ENCODE assay signal across 8 cellular contexts in genomic region chr22:29799217-29799680, GRCh38. TPM values are rescaled to one million over a fixed set of nuclear protein-coding genes. Genes with fewer than 3 reads are reported as not detected.
DNase-seq lines count a peak whose midpoint lies in the region; ATAC-seq, FAIRE-seq and TF ChIP-seq lines count a peak whose summit lies in the region.

No MANE protein-coding gene starts in this region.

- no peak for TF ChIP-seq EP300 in esophagus muscularis mucosa (IDR thresholded peaks at IDR 0.05)

- H3K36me3 ChIP-seq in esophagus muscularis mucosa (peaks cover 37 to 100% (median 91%) of the 10 kb centered on the region in 4 donors), neutrophil (peaks cover 27% of the 10 kb centered on the region)

- peak; percentile 29 for FAIRE-seq in RCC 7860 (lab: Jason Lieb, UNC)

- ATAC-seq in HG02759 (IDR thresholded peaks at IDR 0.05; ENCODE audit: unreplicated experiment) (no peak), HG02642 (IDR thresholded peaks at IDR 0.05; ENCODE audit: poor library complexity, unreplicated experiment) (no peak), HG02571 (IDR thresholded peaks at IDR 0.05; ENCODE audit: unreplicated experiment) (no peak)

- H3K27me3 ChIP-seq in esophagus muscularis mucosa, result no peaks in the 10 kb centered on the region
- H3K27me3 ChIP-seq in neutrophil, result no peaks in the 10 kb centered on the region

- no peak for TF ChIP-seq POLR2A in esophagus muscularis mucosa (IDR thresholded peaks at IDR 0.05; ENCODE audit: low read depth)

- in situ Hi-C loops in G401 (cut with HindIII; ENCODE audit: low sequenced_read_pairs), result no loop called here

- H3K27me3 Mint-ChIP-seq in activated naive CD8-positive, alpha-beta T cell treated with anti-CD3 and anti-CD28 coated beads for 36 hours, result no peaks in the 10 kb centered on the region

- H3K27ac ChIP-seq in esophagus muscularis mucosa (replicated peaks in 1 of 4) (peak overlapping the region; percentile 59 to 69 (median 66)), neutrophil (peak overlapping the region; percentile 80)

- H3K4me3 ChIP-seq in esophagus muscularis mucosa (peak overlapping the region in 1 of 4 donors; percentile 18), neutrophil (ENCODE audit: low read depth in 1 of 2, low read length in 1 of 2) (peak overlapping the region; percentile 19 to 23)

- TF ChIP-seq CTCF in esophagus muscularis mucosa (IDR thresholded peaks at IDR 0.05), result no peak
- no peak for TF ChIP-seq CTCF in neutrophil (IDR thresholded peaks at IDR 0.05)

- H3K4me1 ChIP-seq in esophagus muscularis mucosa (peaks cover 17 to 23% (median 20%) of the 10 kb centered on the region in 4 donors), neutrophil (ENCODE audit: control insufficient read depth in 1 of 2, insufficient read depth in 1 of 2, low read depth in 1 of 2, low read length in 1 of 2) (peaks cover 18 to 21% of the 10 kb centered on the region in 2 experiments)

- H3K4me3 Mint-ChIP-seq in activated naive CD8-positive, alpha-beta T cell treated with anti-CD3 and anti-CD28 coated beads for 36 hours, result no peak overlapping the region

- DNase-seq in G401 (ENCODE audit: low spot score), result peak; percentile 35
- DNase-seq in RCC 7860 (ENCODE audit: low spot score), result peak; percentile 79
- DNase-seq in esophagus muscularis mucosa (ENCODE audit: extremely low spot score), result peak; percentile 96
- no peak for DNase-seq in activated naive CD8-positive, alpha-beta T cell treated with anti-CD3 and anti-CD28 coated beads for 36 hours

- H3K27ac Mint-ChIP-seq in activated naive CD8-positive, alpha-beta T cell treated with anti-CD3 and anti-CD28 coated beads for 36 hours, result no peak overlapping the region

- intact Hi-C loops in esophagus muscularis mucosa (cut with DNase I), result no loop called here

- WGBS in esophagus muscularis mucosa, result 60% methylated on average over 4 of the region's 8 CpGs

- peaks cover 6% of the 10 kb centered on the region for H3K4me1 Mint-ChIP-seq in activated naive CD8-positive, alpha-beta T cell treated with anti-CD3 and anti-CD28 coated beads for 36 hours

- H3K9me3 ChIP-seq in esophagus muscularis mucosa (no peaks in the 10 kb centered on the region), neutrophil (no peaks in the 10 kb centered on the region)

- peaks cover 6% of the 10 kb centered on the region for H3K36me3 Mint-ChIP-seq in activated naive CD8-positive, alpha-beta T cell treated with anti-CD3 and anti-CD28 coated beads for 36 hours

- H3K9me3 Mint-ChIP-seq in activated naive CD8-positive, alpha-beta T cell treated with anti-CD3 and anti-CD28 coated beads for 36 hours, result no peaks in the 10 kb centered on the region

RNA-seq across cellular contexts. Expression of gene UQCR10, which starts 32.1 kb away (rescaled TPM):
- total RNA-seq in G401 (2014; rRNA removed; shearing (Covaris generic)), result 114 and 138 TPM in 2 replicates
- total RNA-seq in esophagus muscularis mucosa, result 10 to 100 TPM; 57.5 to 81.7 (median 59.0) TPM
- total RNA-seq in activated naive CD8-positive, alpha-beta T cell treated with anti-CD3 and anti-CD28 coated beads for 36 hours, result 100 to 1,000 TPM; 108 to 117 TPM

RNA-seq across cellular contexts. Expression of gene ZMAT5, which starts 32.4 kb away (rescaled TPM):
- total RNA-seq in G401 (2014; rRNA removed; shearing (Covaris generic)), result 28.7 and 30.0 TPM in 2 replicates
- 10 to 100 TPM; 13.3 to 33.8 (median 23.1) TPM for total RNA-seq in esophagus muscularis mucosa
- 10 to 100 TPM; 17.1 to 17.5 TPM for total RNA-seq in activated naive CD8-positive, alpha-beta T cell treated with anti-CD3 and anti-CD28 coated beads for 36 hours

RNA-seq across cellular contexts. Expression of gene ASCC2, which starts 38.8 kb away (rescaled TPM):
- total RNA-seq in G401 (2014; rRNA removed; shearing (Covaris generic)), result 31.1 and 51.5 TPM in 2 replicates
- total RNA-seq in esophagus muscularis mucosa, result 10 to 100 TPM; 20.5 to 32.6 (median 25.1) TPM
- total RNA-seq in activated naive CD8-positive, alpha-beta T cell treated with anti-CD3 and anti-CD28 coated beads for 36 hours, result 10 to 100 TPM; 70.9 to 73.5 TPM
